In genomic region chr1:178243119-178243518, GRCh38 we compare ENCODE assay signal across 2 cellular contexts.
TF ChIP-seq lines count a peak whose summit lies in the region.

No MANE protein-coding gene starts in this region.

TF ChIP-seq in GM23338, 12 proteins besides CTCF, POLR2A, EP300 and RAD21 (continued from another document):
- no peak for TF ChIP-seq EZH2 (IDR thresholded peaks at IDR 0.05; ENCODE audit: low read depth, unreplicated experiment)
- no peak for TF ChIP-seq STAT1 (IDR thresholded peaks at IDR 0.05; ENCODE audit: unreplicated experiment)
- no peak for TF ChIP-seq NANOG (IDR thresholded peaks at IDR 0.05; ENCODE audit: borderline replicate concordance)
- TF ChIP-seq ZNF462 (CRISPR knock-in tag; IDR thresholded peaks at IDR 0.05), result no peak
- TF ChIP-seq, protein P1, sequence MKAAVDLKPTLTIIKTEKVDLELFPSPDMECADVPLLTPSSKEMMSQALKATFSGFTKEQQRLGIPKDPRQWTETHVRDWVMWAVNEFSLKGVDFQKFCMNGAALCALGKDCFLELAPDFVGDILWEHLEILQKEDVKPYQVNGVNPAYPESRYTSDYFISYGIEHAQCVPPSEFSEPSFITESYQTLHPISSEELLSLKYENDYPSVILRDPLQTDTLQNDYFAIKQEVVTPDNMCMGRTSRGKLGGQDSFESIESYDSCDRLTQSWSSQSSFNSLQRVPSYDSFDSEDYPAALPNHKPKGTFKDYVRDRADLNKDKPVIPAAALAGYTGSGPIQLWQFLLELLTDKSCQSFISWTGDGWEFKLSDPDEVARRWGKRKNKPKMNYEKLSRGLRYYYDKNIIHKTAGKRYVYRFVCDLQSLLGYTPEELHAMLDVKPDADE (IDR thresholded peaks at IDR 0.05), result no peak
- TF ChIP-seq JUNB (IDR thresholded peaks at IDR 0.05; ENCODE audit: unreplicated experiment), result no peak

TF ChIP-seq in H1, 55 proteins besides CTCF, POLR2A, EP300 and RAD21 (continued from another document):
- TF ChIP-seq BRCA1 (IDR thresholded peaks at IDR 0.05; ENCODE audit: low read depth, low read length), result no peak
- TF ChIP-seq EGR1 (IDR thresholded peaks at IDR 0.05; ENCODE audit: borderline replicate concordance, low read depth, low read length), result no peak
- no peak for TF ChIP-seq SIN3A (conservative IDR thresholded peaks at IDR 0.05 in 1 of 2, IDR thresholded peaks at IDR 0.05 in 1 of 2; ENCODE audit: low read depth in 1 of 2, low read length in 2 of 2)
- no peak for TF ChIP-seq CEBPB (IDR thresholded peaks at IDR 0.05; ENCODE audit: low read depth, low read length)
- no peak for TF ChIP-seq POU5F1 (IDR thresholded peaks at IDR 0.05; ENCODE audit: low read depth, low read length)
- TF ChIP-seq EZH2 (IDR thresholded peaks at IDR 0.05; ENCODE audit: low read depth, low read length, severe bottlenecking), result no peak
- TF ChIP-seq KDM1A (IDR thresholded peaks at IDR 0.05; ENCODE audit: borderline replicate concordance, low read length), result no peak
- TF ChIP-seq SIRT6 (IDR thresholded peaks at IDR 0.05; ENCODE audit: low read length), result no peak
- no peak for TF ChIP-seq GABPA (IDR thresholded peaks at IDR 0.05; ENCODE audit: borderline replicate concordance, insufficient read depth, low read length)
- TF ChIP-seq JUND (IDR thresholded peaks at IDR 0.05; ENCODE audit: low read length), result no peak
- no peak for TF ChIP-seq ATF3 (IDR thresholded peaks at IDR 0.05; ENCODE audit: insufficient read depth, low read depth, low read length)
- TF ChIP-seq E2F6 (IDR thresholded peaks at IDR 0.05), result no peak
- no peak for TF ChIP-seq HDAC2 (IDR thresholded peaks at IDR 0.05; ENCODE audit: borderline replicate concordance in 1 of 2, low read depth in 2 of 2, low read length in 2 of 2)
